ENCODE assay signal across 8 cellular contexts in the genomic region with DNA sequence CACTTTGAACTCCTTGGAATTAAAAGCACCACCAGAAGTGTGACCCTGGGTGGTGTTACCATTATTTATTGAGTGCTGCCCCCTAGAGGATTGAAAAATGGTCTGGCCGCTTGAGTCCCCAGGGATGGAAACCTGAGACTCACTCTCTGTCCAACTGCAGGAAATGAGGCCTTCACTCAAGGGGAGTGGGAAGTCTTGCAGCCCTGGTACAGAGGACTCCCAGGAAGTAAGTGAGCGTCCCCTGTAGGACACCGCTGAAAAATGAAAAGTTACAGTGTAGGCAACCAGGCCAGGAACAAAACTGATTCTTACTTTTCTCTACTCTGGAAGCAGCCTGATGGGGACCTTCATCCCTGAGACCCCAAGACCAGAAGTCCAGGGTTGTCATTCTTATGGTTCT. TPM values are rescaled to one million over a fixed set of nuclear protein-coding genes. Genes with fewer than 3 reads are reported as not detected.
A peak's percentile ranks its signal among the peaks of the same experiment; 100 is the strongest.
DNase-seq lines count a peak whose midpoint lies in the region; ATAC-seq and TF ChIP-seq lines count a peak whose summit lies in the region.

No MANE protein-coding gene starts in this region.

- H3F3A ChIP-seq in GM23248 (ENCODE audit: insufficient read depth): peaks cover 18% of the 10 kb centered on the region

- no peak overlapping the region for H3K4me3 Mint-ChIP-seq in activated T-helper 17 cell treated with anti-CD3 and anti-CD28 coated beads, Interleukin-2, amount 50 U/mL, for 72 hours

- H3K4me1 Mint-ChIP-seq in activated T-helper 17 cell treated with anti-CD3 and anti-CD28 coated beads, Interleukin-2, amount 50 U/mL, for 72 hours: peaks cover 9% of the 10 kb centered on the region

- H3K9me3 Mint-ChIP-seq in activated T-helper 17 cell treated with anti-CD3 and anti-CD28 coated beads, Interleukin-2, amount 50 U/mL, for 72 hours: no peaks in the 10 kb centered on the region

- no peaks in the 10 kb centered on the region for H3K36me3 Mint-ChIP-seq in activated T-helper 17 cell treated with anti-CD3 and anti-CD28 coated beads, Interleukin-2, amount 50 U/mL, for 72 hours (ENCODE audit: low read depth)

- H3K9me3 ChIP-seq in GM23248 (ENCODE audit: low read depth) (no peaks in the 10 kb centered on the region), OCI-LY7 (ENCODE audit: low read length) (no peaks in the 10 kb centered on the region)

- H3K4me3 ChIP-seq in GM23248 (no peak overlapping the region), KMS-11 (IDR thresholded peaks at IDR 0.05; ENCODE audit: insufficient read depth, low read depth, low read length) (no peak overlapping the region), OCI-LY7 (ENCODE audit: low read depth, low read length, poor library complexity, severe bottlenecking) (no peak overlapping the region), retinal pigment epithelial cell (ENCODE audit: low read length) (no peak overlapping the region)

- H3K4me1 ChIP-seq in GM23248 (ENCODE audit: insufficient read depth): peaks cover 27% of the 10 kb centered on the region
- no peaks in the 10 kb centered on the region for H3K4me1 ChIP-seq in KMS-11 (ENCODE audit: low read depth, poor library complexity, severe bottlenecking)
- peaks cover 30% of the 10 kb centered on the region for H3K4me1 ChIP-seq in OCI-LY7 (ENCODE audit: insufficient read depth, low read length, poor library complexity, severe bottlenecking)

- peaks cover 38% of the 10 kb centered on the region for H3K27me3 Mint-ChIP-seq in activated T-helper 17 cell treated with anti-CD3 and anti-CD28 coated beads, Interleukin-2, amount 50 U/mL, for 72 hours

- H3K27ac Mint-ChIP-seq in activated T-helper 17 cell treated with anti-CD3 and anti-CD28 coated beads, Interleukin-2, amount 50 U/mL, for 72 hours: no peak overlapping the region

- no peaks in the 10 kb centered on the region for H4K20me1 ChIP-seq in GM23248 (ENCODE audit: insufficient read depth)
- H4K20me1 ChIP-seq in KMS-11 (ENCODE audit: insufficient read depth): no peaks in the 10 kb centered on the region
- H4K20me1 ChIP-seq in OCI-LY7 (ENCODE audit: insufficient read depth, low read length): no peaks in the 10 kb centered on the region

- no peaks in the 10 kb centered on the region for H3K27me3 ChIP-seq in GM23248 (replicated peaks; ENCODE audit: insufficient read depth)
- H3K27me3 ChIP-seq in KMS-11 (ENCODE audit: insufficient read depth, low read depth): no peaks in the 10 kb centered on the region; the same call in 1 of the 2 replicates

- no peaks in the 10 kb centered on the region for H3K9me2 ChIP-seq in GM23248 (ENCODE audit: insufficient read depth)
- H3K9me2 ChIP-seq in OCI-LY7 (ENCODE audit: insufficient read depth, low read length): no peaks in the 10 kb centered on the region

- H3K79me2 ChIP-seq in GM23248 (ENCODE audit: insufficient read depth): no peaks in the 10 kb centered on the region
- H3K79me2 ChIP-seq in KMS-11 (ENCODE audit: insufficient read depth, low read depth): no peaks in the 10 kb centered on the region
- no peaks in the 10 kb centered on the region for H3K79me2 ChIP-seq in OCI-LY7 (ENCODE audit: insufficient read depth, low read depth, low read length)

- no peaks in the 10 kb centered on the region for H3K36me3 ChIP-seq in GM23248 (ENCODE audit: low read depth)
- no peaks in the 10 kb centered on the region for H3K36me3 ChIP-seq in KMS-11 (ENCODE audit: insufficient read depth)
- H3K36me3 ChIP-seq in OCI-LY7 (ENCODE audit: insufficient read depth, low read length): no peaks in the 10 kb centered on the region

- peak; percentile 69 for TF ChIP-seq CTCF in GM10248 (IDR thresholded peaks at IDR 0.05; ENCODE audit: control extremely low read depth, extremely low read depth, low read depth, missing control alignments)
- peak; percentile 92 for TF ChIP-seq CTCF in KMS-11 (conservative IDR thresholded peaks at IDR 0.05; ENCODE audit: low read depth, low read length)
- TF ChIP-seq CTCF in OCI-LY7 (conservative IDR thresholded peaks at IDR 0.05; ENCODE audit: low read length): peak; percentile 92
- TF ChIP-seq CTCF in retinal pigment epithelial cell (conservative IDR thresholded peaks at IDR 0.05; ENCODE audit: low read depth, low read length): peak; percentile 71

- no TSS peak for BruUV-seq in OCI-LY7 (replicated peaks; lab: Mats Ljungman, UMichigan)

- H3K27ac ChIP-seq in GM23248 (no peak overlapping the region), KMS-11 (no peak overlapping the region), OCI-LY7 (ENCODE audit: low read depth, low read length, poor library complexity, severe bottlenecking) (no peak overlapping the region)

- DNase-seq in GM10248 (ENCODE audit: extremely low spot score) (peak; percentile 56), GM23248 (peak; percentile 87), OCI-LY7 (ENCODE audit: low spot score) (peak; percentile 88), head of caudate nucleus (peak in 31 of 42 donors; percentile 28 to 87 (median 63)), retinal pigment epithelial cell (ENCODE audit: low read depth) (no peak)

- no peak overlapping the region for H3K9ac ChIP-seq in GM23248
- no peak overlapping the region for H3K9ac ChIP-seq in KMS-11

- POLR2A ChIA-PET in GM10248 (lab: Yijun Ruan, JAX) (no interaction called here), OCI-LY7 (lab: Charles Lee) (no interaction called here)

- 42 to 56% methylated on average over 3 of the region's 3 CpGs for WGBS in GM23248 (ENCODE audit: low coverage in 1 of 2, low lambda C conversion rate in 2 of 2, missing lambda C conversion rate in 2 of 2), 2 experiments

- peak; percentile 68 for ATAC-seq in activated T-helper 17 cell treated with anti-CD3 and anti-CD28 coated beads, Interleukin-2, amount 50 U/mL, for 72 hours (replicated peaks)
- ATAC-seq in HG02970 (IDR thresholded peaks at IDR 0.05; ENCODE audit: low FRiP score, unreplicated experiment): no peak

- intact Hi-C loops in OCI-LY7 (cut with micrococcal nuclease; ENCODE audit: unreplicated experiment) (loop anchor here (2.0 to 10.0 kb wide), 2 partner anchors 355 to 1419 kb away; no protein-coding TSS in a partner anchor), head of caudate nucleus (cut with DNase I) (loop anchor here (10.0 kb wide), 1 partner anchor 805 kb away; no protein-coding TSS in a partner anchor)

- in situ Hi-C loops in GM23248 (cut with MboI): no loop called here

- H2AFZ ChIP-seq in GM23248: no peak overlapping the region
- peak overlapping the region; percentile 12; the same call in 1 of the 2 replicates for H2AFZ ChIP-seq in KMS-11 (ENCODE audit: low read depth)
- no peak overlapping the region for H2AFZ ChIP-seq in OCI-LY7 (ENCODE audit: low read length)

- CTCF ChIA-PET in GM10248 (lab: Yijun Ruan, JAX) (interaction anchor here (0.7 to 4.3 kb wide), 14 partner anchors 9 to 1356 kb away, joined by 3 to 20 read pairs (median 6); no protein-coding TSS in a partner anchor), OCI-LY7 (lab: Charles Lee; ENCODE audit: unreplicated experiment) (interaction anchor here (0.7 kb wide), 1 partner anchor 1415 kb away, joined by 3 read pairs; no protein-coding TSS in a partner anchor)

- H3K4me2 ChIP-seq in GM23248 (ENCODE audit: unreplicated experiment) (no peak overlapping the region), KMS-11 (no peak overlapping the region), OCI-LY7 (ENCODE audit: low read length) (no peak overlapping the region)

RNA-seq across cellular contexts. Expression of a gene that starts 2.2 kb away (rescaled TPM):
- total RNA-seq in GM23248 (2014; rRNA removed; shearing (Covaris generic)): 9.0 and 36.7 TPM in 2 replicates
- 5.6 and 6.9 TPM in 2 replicates for polyA plus RNA-seq in GM23248 (2016; fragmentation: Nextera tagmentation; extraction: Ambion mirVana)
- total RNA-seq in OCI-LY7 (2014; rRNA removed; shearing (Covaris generic)): 0.35 and 1.0 TPM in 2 replicates
- 2.1 and 2.6 TPM in 2 replicates for total RNA-seq in OCI-LY7 (2022)
- 1 to 10 TPM in 1 of 2 donors, under 1 TPM in 1; 0.91 to 2.2 TPM for total RNA-seq in activated T-helper 17 cell treated with anti-CD3 and anti-CD28 coated beads, Interleukin-2, amount 50 U/mL, for 72 hours
